36 cellular contexts compared by ENCODE assay signal in the genomic region with DNA sequence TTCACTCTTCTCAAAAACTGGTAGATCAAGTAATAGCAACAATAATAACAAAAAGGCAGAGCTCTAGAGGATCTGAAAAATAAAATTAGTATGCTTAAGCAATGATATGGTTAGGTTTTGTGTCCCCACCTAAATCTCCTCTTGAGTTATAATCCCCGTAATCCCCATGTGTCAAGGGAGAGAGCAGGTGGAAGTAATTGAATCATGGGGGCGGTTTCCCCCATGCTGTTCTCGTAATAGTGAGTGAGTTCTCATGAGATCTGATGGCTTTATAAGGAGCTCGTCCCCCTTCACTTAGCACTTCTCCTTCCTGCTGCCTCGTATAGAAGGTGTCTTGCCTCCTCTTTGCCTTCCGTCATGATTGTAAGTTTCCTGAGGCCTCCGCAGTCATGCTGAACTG.
"Had no signal": no experiment of that assay in that cellular context is flagged by ENCODE, and none has a peak within 500 bp of the region (broad histone marks: within the 10 kb centered on the region; RNA-seq: fewer than 3 reads in every experiment).

No MANE protein-coding gene starts in this region.

- H3K27me3 ChIP-seq: adrenal gland, body of pancreas had no signal

- DNase-seq: activated CD4-positive, alpha-beta memory T cell treated with anti-CD3 and anti-CD28 coated beads for 36 hours; activated CD4-positive, alpha-beta T cell treated with anti-CD3 and anti-CD28 coated beads for 4 hours; activated CD4-positive, alpha-beta T cell treated with anti-CD3 and anti-CD28 coated beads, Interleukin-2, amount 50 U/mL, for 1 hour; activated CD4-positive, CD25-positive, alpha-beta regulatory T cell treated with anti-CD3 and anti-CD28 coated beads, Interleukin-2, amount 50 U/mL, for 72 hours; activated effector memory CD4-positive, alpha-beta T cell treated with anti-CD3 and anti-CD28 coated beads, Interleukin-2, amount 50 U/mL, for 16 hours; activated naive CD4-positive, alpha-beta T cell; activated T-cell treated with anti-CD3 and anti-CD28 coated beads, Interleukin-2, amount 50 U/mL, for 1 hour; activated T-cell treated with anti-CD3 and anti-CD28 coated beads, Interleukin-2, amount 50 U/mL, for 72 hours; adrenal gland; body of pancreas; caudate nucleus; cerebellar nuclear complex; Karpas-422; KBM-7; NCI-H1048; NCI-H1105 treated with DMSO at 0.1 percent for 48 hours; NCI-H1436; NCI-H1694; NCI-H1930; NCI-H2081 treated with DMSO at 0.1 percent for 48 hours; NCI-H226; NCI-H446 treated with DMSO at 0.1 percent for 48 hours; NCI-H526; NCI-H748 treated with DMSO at 0.1 percent for 48 hours; SHP77; SK-N-SH had no signal

- H3K27ac ChIP-seq: adrenal gland, body of pancreas, SJSA1 had no signal

- H3K27me3 Mint-ChIP-seq: activated CD4-positive, alpha-beta memory T cell treated with anti-CD3 and anti-CD28 coated beads for 36 hours had no signal

- H3K36me3 ChIP-seq: adrenal gland, SJSA1 had no signal

- H3K9me3 ChIP-seq: adrenal gland, body of pancreas, SK-N-SH had no signal

- H3K4me2 ChIP-seq: SK-N-SH had no signal

- ATAC-seq: activated naive CD4-positive, alpha-beta T cell treated with anti-CD3 and anti-CD28 coated beads, Interleukin-2, amount 50 U/mL, for 72 hours; activated T-cell treated with anti-CD3 and anti-CD28 coated beads, Interleukin-2, amount 50 U/mL, for 72 hours; activated T-helper 17 cell treated with anti-CD3 and anti-CD28 coated beads, Interleukin-2, amount 50 U/mL, for 72 hours; body of pancreas; Panc1; WTC11 had no signal

- H3K4me1 ChIP-seq: adrenal gland, body of pancreas, SJSA1 had no signal

- H3K4me3 Mint-ChIP-seq: activated CD4-positive, alpha-beta memory T cell treated with anti-CD3 and anti-CD28 coated beads for 36 hours; activated T-cell treated with anti-CD3 and anti-CD28 coated beads, Interleukin-2, amount 50 U/mL, for 72 hours; activated T-helper 17 cell treated with anti-CD3 and anti-CD28 coated beads, Interleukin-2, amount 50 U/mL, for 72 hours; T-helper 1 cell treated with Interleukin-12 subunit alpha and Interleukin-12 subunit beta and Interleukin-4 antibody, amounts not matched to agents 30 μg/mL and 1 μg/mL, for 36 hours; T-helper 2 cell treated with Interferon-gamma antibody and Interleukin-4, amounts not matched to agents 5 μg/mL and 100 μg/mL, for 36 hours; WTC11 had no signal

- H3K36me3 Mint-ChIP-seq: activated CD4-positive, alpha-beta memory T cell treated with anti-CD3 and anti-CD28 coated beads for 36 hours had no signal

- H3K27ac Mint-ChIP-seq: activated CD4-positive, alpha-beta memory T cell treated with anti-CD3 and anti-CD28 coated beads for 36 hours; activated naive CD4-positive, alpha-beta T cell treated with anti-CD3 and anti-CD28 coated beads, Interleukin-2, amount 50 U/mL, for 72 hours; activated T-cell treated with anti-CD3 and anti-CD28 coated beads, Interleukin-2, amount 50 U/mL, for 72 hours; activated T-helper 17 cell treated with anti-CD3 and anti-CD28 coated beads, Interleukin-2, amount 50 U/mL, for 72 hours; T-helper 1 cell treated with Interleukin-12 subunit alpha and Interleukin-12 subunit beta and Interleukin-4 antibody, amounts not matched to agents 30 μg/mL and 1 μg/mL, for 36 hours; T-helper 2 cell treated with Interferon-gamma antibody and Interleukin-4, amounts not matched to agents 5 μg/mL and 100 μg/mL, for 36 hours; WTC11 had no signal

- H3K4me3 ChIP-seq: adrenal gland, body of pancreas, SJSA1 had no signal

- H3K9me3 Mint-ChIP-seq: activated CD4-positive, alpha-beta memory T cell treated with anti-CD3 and anti-CD28 coated beads for 36 hours; activated T-cell treated with anti-CD3 and anti-CD28 coated beads, Interleukin-2, amount 50 U/mL, for 72 hours; activated T-helper 17 cell treated with anti-CD3 and anti-CD28 coated beads, Interleukin-2, amount 50 U/mL, for 72 hours; T-helper 2 cell treated with Interferon-gamma antibody and Interleukin-4, amounts not matched to agents 5 μg/mL and 100 μg/mL, for 36 hours had no signal

- H3K4me1 Mint-ChIP-seq: activated T-helper 17 cell treated with anti-CD3 and anti-CD28 coated beads, Interleukin-2, amount 50 U/mL, for 72 hours had no signal

- FAIRE-seq: astrocyte, bronchial epithelial cell, TTC549 had no signal

- H3K9ac ChIP-seq: SK-N-SH had no signal
